ENCODE assay signal across 1 cellular context in genomic region chr6:106502534-106502933, GRCh38.
A peak's percentile ranks its signal among the peaks of the same experiment; 100 is the strongest.
TF ChIP-seq lines count a peak whose summit lies in the region.

No MANE protein-coding gene starts in this region.

TF ChIP-seq in GM12878, 131 proteins besides CTCF, POLR2A, EP300 and RAD21:
- TF ChIP-seq BCL3 (IDR thresholded peaks at IDR 0.05; ENCODE audit: borderline replicate concordance, insufficient read depth, low read depth, low read length, poor library complexity, severe bottlenecking), result peak; percentile 46
- no peak for TF ChIP-seq ELK1 (IDR thresholded peaks at IDR 0.05; ENCODE audit: low read depth, low read length)
